ENCODE assay signal across 20 cellular contexts in genomic region chr2:229627728-229628127, GRCh38.
"Had no signal": no experiment of that assay in that cellular context is flagged by ENCODE, and none has a peak within 500 bp of the region (broad histone marks: within the 10 kb centered on the region; RNA-seq: fewer than 3 reads in every experiment).

No MANE protein-coding gene starts in this region.

- H3K4me1 Mint-ChIP-seq: activated B cell treated with CpG ODN at 0.5 μM for 24 hours; activated CD4-positive, alpha-beta T cell treated with anti-CD3 and anti-CD28 coated beads, Interleukin-2, amount 10 ng/mL, durations not matched to agents 24 days and 14 days; activated naive CD4-positive, alpha-beta T cell treated with anti-CD3 and anti-CD28 coated beads, Interleukin-2, amount 50 U/mL, for 24 hours; neural crest cell; T-helper 17 cell had no signal

- H3K4me3 Mint-ChIP-seq: activated B cell treated with CpG ODN at 0.5 μM for 24 hours; activated CD4-positive, alpha-beta T cell treated with anti-CD3 and anti-CD28 coated beads, Interleukin-2, amount 10 ng/mL, durations not matched to agents 24 days and 14 days; activated CD8-positive, alpha-beta T cell treated with anti-CD3 and anti-CD28 coated beads, Interleukin-2, amount 10 ng/mL, durations not matched to agents 7 days and 5 days; activated naive CD4-positive, alpha-beta T cell treated with anti-CD3 and anti-CD28 coated beads, Interleukin-2, amount 50 U/mL, for 24 hours; neural crest cell; T-helper 17 cell had no signal

- H3K36me3 ChIP-seq: spleen, thoracic aorta had no signal

- H3K4me3 ChIP-seq: psoas muscle, spleen, thoracic aorta had no signal

- DNase-seq: activated B cell treated with CpG ODN at 0.5 μM for 24 hours; activated CD4-positive, alpha-beta T cell treated with anti-CD3 and anti-CD28 coated beads, Interleukin-2, amount 10 ng/mL, durations not matched to agents 24 days and 14 days; activated CD8-positive, alpha-beta memory T cell treated with anti-CD3 and anti-CD28 coated beads, Interleukin-2, amount 50 U/mL, for 4 hours; activated CD8-positive, alpha-beta T cell treated with anti-CD3 and anti-CD28 coated beads, Interleukin-2, amount 10 ng/mL, durations not matched to agents 7 days and 5 days; activated effector memory CD4-positive, alpha-beta T cell treated with anti-CD3 and anti-CD28 coated beads, Interleukin-2, amount 50 U/mL, for 16 hours; activated T-cell treated with anti-CD3 and anti-CD28 coated beads, Interleukin-2, amount 50 U/mL, for 48 hours; caudate nucleus; hippocampal formation; kidney glomerular epithelial cell; psoas muscle; spleen; T-helper 17 cell had no signal

- ATAC-seq: activated CD8-positive, alpha-beta T cell treated with anti-CD3 and anti-CD28 coated beads, Interleukin-2, amount 10 ng/mL, durations not matched to agents 7 days and 5 days; esophagus mucosa; psoas muscle; sciatic nerve; T-helper 17 cell had no signal

- H3K36me3 Mint-ChIP-seq: activated naive CD4-positive, alpha-beta T cell treated with anti-CD3 and anti-CD28 coated beads, Interleukin-2, amount 50 U/mL, for 24 hours had no signal

- H3K9me3 Mint-ChIP-seq: activated B cell treated with CpG ODN at 0.5 μM for 24 hours; activated CD4-positive, alpha-beta T cell treated with anti-CD3 and anti-CD28 coated beads, Interleukin-2, amount 10 ng/mL, durations not matched to agents 24 days and 14 days; activated naive CD4-positive, alpha-beta T cell treated with anti-CD3 and anti-CD28 coated beads, Interleukin-2, amount 50 U/mL, for 24 hours; neural crest cell had no signal

- H3K27ac ChIP-seq: psoas muscle, spleen, thoracic aorta had no signal

- H3K4me1 ChIP-seq: psoas muscle, spleen had no signal

- FAIRE-seq: colon, endometrium, TTC549 had no signal

- H3K27ac Mint-ChIP-seq: activated B cell treated with CpG ODN at 0.5 μM for 24 hours; activated CD4-positive, alpha-beta T cell treated with anti-CD3 and anti-CD28 coated beads, Interleukin-2, amount 10 ng/mL, durations not matched to agents 24 days and 14 days; activated CD8-positive, alpha-beta T cell treated with anti-CD3 and anti-CD28 coated beads, Interleukin-2, amount 10 ng/mL, durations not matched to agents 7 days and 5 days; activated naive CD4-positive, alpha-beta T cell treated with anti-CD3 and anti-CD28 coated beads, Interleukin-2, amount 50 U/mL, for 24 hours; T-helper 17 cell had no signal

- H3K9me3 ChIP-seq: psoas muscle, spleen, thoracic aorta had no signal
